In the genomic region with DNA sequence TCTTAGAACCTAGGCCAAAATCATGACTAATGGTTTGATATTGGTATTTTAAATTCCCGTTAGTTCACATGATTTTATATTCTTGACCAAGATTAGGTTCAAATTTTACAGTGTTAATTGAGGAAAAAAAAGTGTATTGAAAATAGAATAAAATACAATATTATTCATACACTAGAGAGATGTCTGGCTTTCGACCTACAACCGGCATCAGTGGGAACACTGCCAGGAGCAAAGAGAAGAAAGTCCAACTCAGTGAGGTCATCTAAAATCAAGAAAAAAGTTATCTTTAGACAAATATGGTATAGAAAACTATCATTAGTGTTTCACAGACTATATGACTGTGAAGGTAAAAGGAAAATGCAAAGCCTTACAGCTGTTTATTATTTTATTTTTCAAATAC, we compare ENCODE assay signal across 20 cellular contexts.
DNase-seq lines count a peak whose midpoint lies in the region; ATAC-seq and TF ChIP-seq lines count a peak whose summit lies in the region.
"Had no signal": no experiment of that assay in that cellular context is flagged by ENCODE, and none has a peak within 500 bp of the region (broad histone marks: within the 10 kb centered on the region; RNA-seq: fewer than 3 reads in every experiment).

No MANE protein-coding gene starts in this region.

- TF ChIP-seq CTCF in SK-N-SH (IDR thresholded peaks at IDR 0.05) (no peak), fibroblast of pulmonary artery (IDR thresholded peaks at IDR 0.05; ENCODE audit: low read length, missing control alignments) (no peak)

- H4K20me1 ChIP-seq in SK-N-SH (ENCODE audit: insufficient read depth): no peaks in the 10 kb centered on the region

- CTCF ChIA-PET in SK-N-SH (lab: Yijun Ruan, JAX): interaction anchor here (0.6 to 1.6 kb wide), 3 partner anchors 10 to 523 kb away, joined by 3 to 7 read pairs (median 3); no protein-coding TSS in a partner anchor
- CTCF ChIA-PET in activated CD4-positive, alpha-beta T cell treated with anti-CD3 and anti-CD28 coated beads, Interleukin-2, amount 10 ng/mL, durations not matched to agents 7 days and 5 days (lab: Charles Lee): no interaction called here

- TF ChIP-seq EP300 in SK-N-SH (IDR thresholded peaks at IDR 0.05; ENCODE audit: borderline replicate concordance in 1 of 2, low read depth in 1 of 2, low read length in 1 of 2): no peak

- TF ChIP-seq RAD21 in SK-N-SH (IDR thresholded peaks at IDR 0.05; ENCODE audit: low read length): no peak

- POLR2A ChIA-PET in SK-N-SH (lab: Yijun Ruan, JAX): no interaction called here
- POLR2A ChIA-PET in activated CD4-positive, alpha-beta T cell treated with anti-CD3 and anti-CD28 coated beads, Interleukin-2, amount 10 ng/mL, durations not matched to agents 7 days and 5 days (lab: Charles Lee): no interaction called here

- no peak overlapping the region for H3K4me3 ChIP-seq in SK-N-SH (ENCODE audit: low read depth in 2 of 2, low read length in 1 of 2)
- no peak overlapping the region for H3K4me3 ChIP-seq in fibroblast of pulmonary artery (replicated peaks; ENCODE audit: low read depth, low read length)
- H3K4me3 ChIP-seq: PC-9, SJCRH30 had no signal

- H2AFZ ChIP-seq in SK-N-SH (ENCODE audit: low read depth): peak overlapping the region; percentile 60; the same call in 1 of the 2 replicates
- H2AFZ ChIP-seq: PC-9 had no signal

- peaks cover 0 to 12% of the 10 kb centered on the region in 2 experiments; a peak in 2 of 4 replicates for H3K4me1 ChIP-seq in SK-N-SH (ENCODE audit: control insufficient read depth in 1 of 2, insufficient read depth in 2 of 2, low read depth in 1 of 2, low read length in 1 of 2)
- H3K4me1 ChIP-seq: Caco-2 had no signal

- H3K9me2 ChIP-seq in SK-N-SH: no peaks in the 10 kb centered on the region

- H3K9me3 ChIP-seq in SK-N-SH: no peaks in the 10 kb centered on the region
- H3K9me3 ChIP-seq: Caco-2, SJCRH30 had no signal

- peaks cover 3% of the 10 kb centered on the region for H3K36me3 Mint-ChIP-seq in central memory CD8-positive, alpha-beta T cell (ENCODE audit: insufficient read depth)
- H3K36me3 Mint-ChIP-seq in activated T-cell treated with anti-CD3 and anti-CD28 coated beads, Interleukin-2, amount 50 U/mL, for 24 hours (ENCODE audit: low read depth): peaks cover 41% of the 10 kb centered on the region
- H3K36me3 Mint-ChIP-seq in activated CD4-positive, alpha-beta T cell treated with anti-CD3 and anti-CD28 coated beads, Interleukin-2, amount 10 ng/mL, durations not matched to agents 7 days and 5 days (ENCODE audit: low read depth): peaks cover 10% of the 10 kb centered on the region

- H3K27ac ChIP-seq in SK-N-SH (ENCODE audit: low read depth in 2 of 2, low read length in 1 of 2): peak overlapping the region in 1 of 2 experiments; percentile 23; a peak in 1 of 4 replicates
- H3K27ac ChIP-seq: KMS-11, PC-9, SJCRH30 had no signal

- H3K27me3 ChIP-seq in SK-N-SH (ENCODE audit: insufficient read depth): no peaks in the 10 kb centered on the region
- H3K27me3 ChIP-seq: SJCRH30 had no signal

- H3K9ac ChIP-seq in SK-N-SH: no peak overlapping the region
- H3K9ac ChIP-seq: KMS-11 had no signal

- no peaks in the 10 kb centered on the region for H3K27me3 Mint-ChIP-seq in central memory CD8-positive, alpha-beta T cell
- H3K27me3 Mint-ChIP-seq in activated T-cell treated with anti-CD3 and anti-CD28 coated beads, Interleukin-2, amount 50 U/mL, for 24 hours: no peaks in the 10 kb centered on the region
- H3K27me3 Mint-ChIP-seq in activated CD4-positive, alpha-beta T cell treated with anti-CD3 and anti-CD28 coated beads, Interleukin-2, amount 10 ng/mL, durations not matched to agents 7 days and 5 days: no peaks in the 10 kb centered on the region
- H3K27me3 Mint-ChIP-seq: B cell; CD4-positive, CD25-positive, alpha-beta regulatory T cell had no signal

- no peak overlapping the region for H3K4me3 Mint-ChIP-seq in central memory CD8-positive, alpha-beta T cell
- H3K4me3 Mint-ChIP-seq in activated T-cell treated with anti-CD3 and anti-CD28 coated beads, Interleukin-2, amount 50 U/mL, for 24 hours: no peak overlapping the region
- H3K4me3 Mint-ChIP-seq in activated CD4-positive, alpha-beta T cell treated with anti-CD3 and anti-CD28 coated beads, Interleukin-2, amount 10 ng/mL, durations not matched to agents 7 days and 5 days: no peak overlapping the region
- H3K4me3 Mint-ChIP-seq: B cell; CD4-positive, CD25-positive, alpha-beta regulatory T cell had no signal

- H3K79me2 ChIP-seq in SK-N-SH (ENCODE audit: insufficient read depth): no peaks in the 10 kb centered on the region

- no peak for DNase-seq in SK-N-SH
- DNase-seq in central memory CD8-positive, alpha-beta T cell (ENCODE audit: low spot score in 2 of 2): no peak
- peak; percentile 55 for DNase-seq in fibroblast of pulmonary artery (ENCODE audit: low read depth)
- DNase-seq in smooth muscle cell of the brain vasculature (ENCODE audit: low read depth, low spot score): peak; percentile 13
- no peak for DNase-seq in activated T-cell treated with anti-CD3 and anti-CD28 coated beads, Interleukin-2, amount 50 U/mL, for 24 hours
- DNase-seq in activated CD4-positive, alpha-beta T cell treated with anti-CD3 and anti-CD28 coated beads, Interleukin-2, amount 10 ng/mL, durations not matched to agents 7 days and 5 days: no peak
- DNase-seq: Caco-2; CD4-positive, CD25-positive, alpha-beta regulatory T cell; DMS53; NCI-H1092; NCI-H146; NCI-H2081 treated with DMSO at 0.1 percent for 48 hours; NCI-H510A treated with DMSO at 0.1 percent for 48 hours; NCI-H82; PC-9; SJCRH30 had no signal

- no peaks in the 10 kb centered on the region for H3K4me1 Mint-ChIP-seq in central memory CD8-positive, alpha-beta T cell
- peaks cover 7% of the 10 kb centered on the region for H3K4me1 Mint-ChIP-seq in activated T-cell treated with anti-CD3 and anti-CD28 coated beads, Interleukin-2, amount 50 U/mL, for 24 hours (ENCODE audit: low read depth)
- H3K4me1 Mint-ChIP-seq in activated CD4-positive, alpha-beta T cell treated with anti-CD3 and anti-CD28 coated beads, Interleukin-2, amount 10 ng/mL, durations not matched to agents 7 days and 5 days: peaks cover 5% of the 10 kb centered on the region
- H3K4me1 Mint-ChIP-seq: B cell had no signal

- peak overlapping the region; percentile 8 for H3K27ac Mint-ChIP-seq in central memory CD8-positive, alpha-beta T cell (ENCODE audit: low read depth)
- no peak overlapping the region for H3K27ac Mint-ChIP-seq in activated T-cell treated with anti-CD3 and anti-CD28 coated beads, Interleukin-2, amount 50 U/mL, for 24 hours
- H3K27ac Mint-ChIP-seq in activated CD4-positive, alpha-beta T cell treated with anti-CD3 and anti-CD28 coated beads, Interleukin-2, amount 10 ng/mL, durations not matched to agents 7 days and 5 days: no peak overlapping the region
- H3K27ac Mint-ChIP-seq: B cell; CD4-positive, CD25-positive, alpha-beta regulatory T cell had no signal

- H3K4me2 ChIP-seq in SK-N-SH: no peak overlapping the region
- H3K4me2 ChIP-seq: KMS-11, PC-9 had no signal

- H3F3A ChIP-seq in SK-N-SH (replicated peaks; ENCODE audit: insufficient read depth): peaks cover 12% of the 10 kb centered on the region

- 63% methylated on average over 3 of the region's 3 CpGs for WGBS in SK-N-SH (ENCODE audit: low lambda C conversion rate)

- no peaks in the 10 kb centered on the region for H3K9me3 Mint-ChIP-seq in central memory CD8-positive, alpha-beta T cell
- H3K9me3 Mint-ChIP-seq in activated T-cell treated with anti-CD3 and anti-CD28 coated beads, Interleukin-2, amount 50 U/mL, for 24 hours: no peaks in the 10 kb centered on the region
- H3K9me3 Mint-ChIP-seq in activated CD4-positive, alpha-beta T cell treated with anti-CD3 and anti-CD28 coated beads, Interleukin-2, amount 10 ng/mL, durations not matched to agents 7 days and 5 days: no peaks in the 10 kb centered on the region

- ATAC-seq in central memory CD8-positive, alpha-beta T cell (replicated peaks; ENCODE audit: extremely low read depth, poor library complexity, severe bottlenecking): no peak
- ATAC-seq in GM18861 (IDR thresholded peaks at IDR 0.05; ENCODE audit: unreplicated experiment): no peak
- ATAC-seq in GM19324 (IDR thresholded peaks at IDR 0.05; ENCODE audit: low FRiP score, unreplicated experiment): no peak

- peaks cover 15 to 19% of the 10 kb centered on the region in 2 experiments for H3K36me3 ChIP-seq in SK-N-SH (replicated peaks in 1 of 2; ENCODE audit: control insufficient read depth in 1 of 2, insufficient read depth in 2 of 2, low read length in 1 of 2)
- H3K36me3 ChIP-seq: SJCRH30 had no signal

TF ChIP-seq in SK-N-SH, 30 proteins besides CTCF, POLR2A, EP300 and RAD21:
- TF ChIP-seq FOXM1 (IDR thresholded peaks at IDR 0.05; ENCODE audit: low read depth) (no peak), NFIC (IDR thresholded peaks at IDR 0.05; ENCODE audit: borderline replicate concordance) (peak; percentile 69), TCF12 (IDR thresholded peaks at IDR 0.05) (no peak)

Comparison
In these comparisons a context has a peak if more than half of its experiments do, and no peak if none do; other contexts are left out.
1. DNase-seq: peak in fibroblast of pulmonary artery (single experiment) and smooth muscle cell of the brain vasculature (single experiment); none in SK-N-SH (single experiment), central memory CD8-positive, alpha-beta T cell (0 of 2), activated T-cell treated with anti-CD3 and anti-CD28 coated beads, Interleukin-2, amount 50 U/mL, for 24 hours (single experiment) and activated CD4-positive, alpha-beta T cell treated with anti-CD3 and anti-CD28 coated beads, Interleukin-2, amount 10 ng/mL, durations not matched to agents 7 days and 5 days (single experiment).